17 cellular contexts compared by ENCODE assay signal in the genomic region with DNA sequence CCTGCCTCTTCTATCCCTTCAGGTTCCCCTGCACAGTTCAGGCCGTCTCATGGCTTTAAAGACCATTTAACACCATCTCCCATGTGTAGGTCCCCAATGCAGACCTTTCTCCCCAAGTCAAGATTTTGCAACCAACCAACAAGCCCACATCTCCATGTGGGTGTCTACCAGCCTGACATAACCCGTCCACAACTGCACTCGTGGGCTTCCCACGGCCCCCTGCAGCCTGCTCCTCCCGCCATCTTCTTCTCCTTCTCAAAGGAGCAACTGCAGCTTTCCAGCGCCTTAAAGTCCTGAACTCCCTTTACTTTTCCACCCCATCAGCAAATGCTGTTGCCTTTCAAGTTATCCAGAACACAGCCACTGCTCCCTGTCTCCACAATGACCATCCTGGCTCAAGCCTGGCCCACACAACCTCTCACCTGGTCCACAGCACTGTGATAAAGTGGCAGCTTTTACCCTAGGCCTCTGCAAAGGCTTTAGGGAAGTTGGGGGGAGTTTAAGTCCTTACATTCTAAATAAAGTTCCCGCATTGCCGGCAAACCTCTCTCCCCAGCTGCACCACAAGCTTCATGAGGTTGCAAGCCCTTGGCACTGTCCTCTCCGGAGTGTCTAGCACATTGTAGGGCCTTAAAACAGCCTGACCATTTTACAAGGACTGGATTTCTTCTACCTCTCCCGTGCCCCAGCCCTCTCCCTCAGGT.
A peak's percentile ranks its signal among the peaks of the same experiment; 100 is the strongest.
DNase-seq lines count a peak whose midpoint lies in the region; ATAC-seq and TF ChIP-seq lines count a peak whose summit lies in the region.
"Had no signal": no experiment of that assay in that cellular context is flagged by ENCODE, and none has a peak within 500 bp of the region (broad histone marks: within the 10 kb centered on the region; RNA-seq: fewer than 3 reads in every experiment).

No MANE protein-coding gene starts in this region.

- 80 to 81% methylated on average over 10 of the region's 10 CpGs for WGBS in upper lobe of left lung, 2 donors
- 90 to 92% methylated on average over 10 of the region's 10 CpGs for WGBS in lower leg skin, 2 donors

- no peak for TF ChIP-seq POLR2A in upper lobe of left lung (IDR thresholded peaks at IDR 0.05)
- TF ChIP-seq POLR2A in lower leg skin (IDR thresholded peaks at IDR 0.05) = no peak

- ATAC-seq in upper lobe of left lung (ENCODE audit: low FRiP score in 2 of 2) = no peak
- ATAC-seq in GM19328 (IDR thresholded peaks at IDR 0.05; ENCODE audit: unreplicated experiment) = no peak

- H3K36me3 Mint-ChIP-seq in activated naive CD8-positive, alpha-beta T cell = peaks cover 6% of the 10 kb centered on the region
- H3K36me3 Mint-ChIP-seq in activated naive CD8-positive, alpha-beta T cell treated with anti-CD3 and anti-CD28 coated beads for 36 hours = peaks cover 19% of the 10 kb centered on the region
- H3K36me3 Mint-ChIP-seq in immature natural killer cell = peaks cover 21 to 64% (median 28%) of the 10 kb centered on the region in 3 donors

- DNase-seq in activated naive CD8-positive, alpha-beta T cell treated with anti-CD3 and anti-CD28 coated beads for 36 hours = no peak
- no peak for DNase-seq in immature natural killer cell
- no peak for DNase-seq in upper lobe of left lung
- no peak for DNase-seq in NCI-H82 (lab: John Stamatoyannopoulos, UW)
- DNase-seq in lower leg skin (ENCODE audit: low spot score in 2 of 2) = no peak
- DNase-seq: activated T-cell treated with anti-CD3 and anti-CD28 coated beads, Interleukin-2, amount 50 U/mL, for 1 hour; DMS79; gastrocnemius medialis; NCI-H2171; stimulated activated CD4-positive, alpha-beta T cell treated with anti-CD3 and anti-CD28 coated beads, Interleukin-15, amount 100 ng/mL, for 24 hours had no signal

- no peaks in the 10 kb centered on the region for H3K9me3 ChIP-seq in upper lobe of left lung
- H3K9me3 ChIP-seq: breast epithelium, gastrocnemius medialis, prostate gland, SJSA1, tibial nerve had no signal

- H3K27me3 Mint-ChIP-seq in activated naive CD8-positive, alpha-beta T cell = no peaks in the 10 kb centered on the region
- H3K27me3 Mint-ChIP-seq in activated naive CD8-positive, alpha-beta T cell treated with anti-CD3 and anti-CD28 coated beads for 36 hours = no peaks in the 10 kb centered on the region
- peaks cover 12 to 67% (median 42%) of the 10 kb centered on the region in 3 donors for H3K27me3 Mint-ChIP-seq in immature natural killer cell (ENCODE audit: low read depth in 3 of 3)

- TF ChIP-seq EP300 in upper lobe of left lung (IDR thresholded peaks at IDR 0.05) = no peak

- H3K9me3 Mint-ChIP-seq in activated naive CD8-positive, alpha-beta T cell (ENCODE audit: low read depth) = no peaks in the 10 kb centered on the region
- H3K9me3 Mint-ChIP-seq in activated naive CD8-positive, alpha-beta T cell treated with anti-CD3 and anti-CD28 coated beads for 36 hours = no peaks in the 10 kb centered on the region
- no peaks in the 10 kb centered on the region for H3K9me3 Mint-ChIP-seq in immature natural killer cell

- H3K4me1 ChIP-seq in upper lobe of left lung = peaks cover 63 to 90% (median 73%) of the 10 kb centered on the region in 4 donors

- H3K27me3 ChIP-seq in upper lobe of left lung = no peaks in the 10 kb centered on the region
- H3K27me3 ChIP-seq: breast epithelium, gastrocnemius medialis, SJSA1, tibial nerve had no signal

- H3K4me3 ChIP-seq in upper lobe of left lung = no peak overlapping the region
- no peak overlapping the region for H3K4me3 ChIP-seq in lower leg skin (ENCODE audit: low read depth, poor library complexity, severe bottlenecking)
- H3K4me3 ChIP-seq: breast epithelium, gastrocnemius medialis, prostate gland, SJSA1, tibial nerve had no signal

- TF ChIP-seq CTCF in VCaP (conservative IDR thresholded peaks at IDR 0.05) (no peak), upper lobe of left lung (IDR thresholded peaks at IDR 0.05) (no peak), lower leg skin (IDR thresholded peaks at IDR 0.05) (no peak)

- intact Hi-C loops in lower leg skin (cut with DNase I; ENCODE audit: low total_unique reads) = no loop called here

- peaks cover 3% of the 10 kb centered on the region for H3K4me1 Mint-ChIP-seq in activated naive CD8-positive, alpha-beta T cell (ENCODE audit: low read depth)
- H3K4me1 Mint-ChIP-seq in activated naive CD8-positive, alpha-beta T cell treated with anti-CD3 and anti-CD28 coated beads for 36 hours = peaks cover 4% of the 10 kb centered on the region
- peaks cover 91 to 94% of the 10 kb centered on the region in 2 donors for H3K4me1 Mint-ChIP-seq in immature natural killer cell

- peak overlapping the region; percentile 28 for H3K27ac Mint-ChIP-seq in activated naive CD8-positive, alpha-beta T cell
- H3K27ac Mint-ChIP-seq in activated naive CD8-positive, alpha-beta T cell treated with anti-CD3 and anti-CD28 coated beads for 36 hours = no peak overlapping the region
- H3K27ac Mint-ChIP-seq in immature natural killer cell = peak overlapping the region; percentile 14 to 90 (median 80)

- H3K36me3 ChIP-seq in upper lobe of left lung = peaks cover 0 to 44% (median 16%) of the 10 kb centered on the region in 4 donors
- H3K36me3 ChIP-seq: breast epithelium, gastrocnemius medialis, prostate gland had no signal

- H3K4me3 Mint-ChIP-seq in activated naive CD8-positive, alpha-beta T cell = no peak overlapping the region
- no peak overlapping the region for H3K4me3 Mint-ChIP-seq in activated naive CD8-positive, alpha-beta T cell treated with anti-CD3 and anti-CD28 coated beads for 36 hours
- H3K4me3 Mint-ChIP-seq in immature natural killer cell = peak overlapping the region in 4 of 5 donors; percentile 19 to 63 (median 48)

- H3K27ac ChIP-seq in VCaP (peak overlapping the region; percentile 91), upper lobe of left lung (peak overlapping the region in 3 of 4 donors; percentile 17 to 71 (median 46))
- H3K27ac ChIP-seq: SJSA1 had no signal

Comparison
In these comparisons a context has a peak if more than half of its experiments do, and no peak if none do; other contexts are left out.
1. H3K4me3 Mint-ChIP-seq: peak in immature natural killer cell (4 of 5); none in activated naive CD8-positive, alpha-beta T cell (single experiment) and activated naive CD8-positive, alpha-beta T cell treated with anti-CD3 and anti-CD28 coated beads for 36 hours (single experiment).